In the genomic region with DNA sequence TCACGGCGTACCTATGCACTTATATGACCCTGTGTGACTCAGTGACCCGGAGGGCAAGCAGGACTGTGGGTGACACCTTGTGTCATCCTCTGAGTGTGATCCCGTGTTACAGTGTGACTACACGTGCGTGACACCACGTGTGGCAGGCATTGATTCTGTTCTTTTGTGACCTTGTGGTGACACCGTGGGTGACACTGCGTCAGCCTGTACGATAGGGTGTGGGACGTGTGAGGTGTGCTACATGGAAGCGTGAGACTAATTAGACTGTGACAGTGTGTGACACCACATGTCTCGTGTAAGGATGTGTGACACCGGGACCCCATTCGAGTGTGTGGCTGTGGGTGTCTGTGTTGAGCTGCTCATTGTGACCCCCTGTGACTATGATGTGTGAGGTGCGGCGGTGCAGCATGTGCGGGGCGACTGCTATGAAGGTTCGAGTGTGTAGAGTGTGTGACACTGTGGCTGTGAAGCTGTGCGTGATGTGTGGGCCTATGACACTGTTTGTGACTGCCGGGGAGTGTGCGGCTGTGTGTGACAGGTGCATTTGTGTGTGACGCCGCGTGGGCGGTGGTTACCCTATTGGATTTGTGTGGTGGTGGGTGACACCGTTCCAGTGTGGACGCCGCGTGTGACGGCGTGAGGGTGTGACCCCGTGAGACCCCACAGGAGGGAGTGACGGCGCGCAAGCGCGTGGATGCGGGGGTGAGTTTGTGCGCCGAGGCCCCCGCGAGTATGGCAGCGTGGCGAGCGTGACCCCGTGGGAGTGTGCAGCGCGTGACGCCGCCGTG, we compare ENCODE assay signal across 8 cellular contexts. TPM values are rescaled to one million over a fixed set of nuclear protein-coding genes. Genes with fewer than 3 reads are reported as not detected.
DNase-seq lines count a peak whose midpoint lies in the region; ATAC-seq and TF ChIP-seq lines count a peak whose summit lies in the region.

A gene (plus strand): TSS at position 783 of the 788 bp plus-strand sequence. CDS start 5,621 bp downstream, outside the sequence.

- H3K4me2 ChIP-seq in Loucy (ENCODE audit: low read depth, low read length, poor library complexity, severe bottlenecking) = peak within 1 kb of the TSS; percentile 70

- DNase-seq in activated T-cell treated with anti-CD3 and anti-CD28 coated beads for 1 hour (ENCODE audit: low read depth) (peak; percentile 22), left ventricle myocardium superior (peak; percentile 60), sigmoid colon (peak; percentile 76), NCI-H1436 treated with DMSO at 0.1 percent for 48 hours (lab: John Stamatoyannopoulos, UW) (no peak), NCI-H1436 (lab: John Stamatoyannopoulos, UW) (no peak)
- DNase-seq in activated T-cell treated with anti-CD3 and anti-CD28 coated beads, Interleukin-2, amount 50 U/mL, for 48 hours = no peak
- DNase-seq in activated naive CD4-positive, alpha-beta T cell treated with anti-CD3 and anti-CD28 coated beads for 36 hours = peak; percentile 84

- no peaks in the 10 kb centered on the region for H3K79me2 ChIP-seq in Loucy (ENCODE audit: insufficient read depth, low read length)

- H2AFZ ChIP-seq in Loucy (ENCODE audit: low read length) = peak within 1 kb of the TSS; percentile 62; the same call in 1 of the 2 replicates

- intact Hi-C loops in activated naive CD4-positive, alpha-beta T cell treated with anti-CD3 and anti-CD28 coated beads for 36 hours (cut with micrococcal nuclease) = loop anchor here (1.0 to 10.0 kb wide), 4 partner anchors 45 to 322 kb away; a partner anchor contains a TSS
- intact Hi-C loops in left ventricle myocardium superior (cut with micrococcal nuclease) (no loop called here), sigmoid colon (cut with DNase I) (loop anchor here (1.0 to 5.0 kb wide), 5 partner anchors 46 to 136 kb away; a partner anchor contains a TSS)

- H3K27ac Mint-ChIP-seq in activated naive CD4-positive, alpha-beta T cell treated with anti-CD3 and anti-CD28 coated beads for 36 hours = peak within 1 kb of the TSS; percentile 1

- TF ChIP-seq POLR2A in sigmoid colon (IDR thresholded peaks at IDR 0.05) = no peak

- TF ChIP-seq EP300 in sigmoid colon (IDR thresholded peaks at IDR 0.05) = no peak

- H3K9me3 Mint-ChIP-seq in activated naive CD4-positive, alpha-beta T cell treated with anti-CD3 and anti-CD28 coated beads for 36 hours = no peaks in the 10 kb centered on the region

- H3K36me3 ChIP-seq in Loucy (ENCODE audit: insufficient read depth, low read length) (no peaks in the 10 kb centered on the region), sigmoid colon (no peaks in the 10 kb centered on the region)

- TF ChIP-seq CTCF in Loucy (conservative IDR thresholded peaks at IDR 0.05; ENCODE audit: low read length) (no peak), sigmoid colon (IDR thresholded peaks at IDR 0.05) (no peak)

- H3K4me3 ChIP-seq in Loucy (ENCODE audit: low read length, poor library complexity, severe bottlenecking) (peak within 1 kb of the TSS; percentile 66), sigmoid colon (peak within 1 kb of the TSS; percentile 27 to 75 (median 62))

- H3K4me3 Mint-ChIP-seq in activated naive CD4-positive, alpha-beta T cell treated with anti-CD3 and anti-CD28 coated beads for 36 hours = peak within 1 kb of the TSS; percentile 78

- peak within 1 kb of the TSS; percentile 79 to 96 (median 87) for H3K27ac ChIP-seq in sigmoid colon

- H3F3A ChIP-seq in Loucy (ENCODE audit: low read depth) = no peaks in the 10 kb centered on the region

- H3K4me1 Mint-ChIP-seq in activated naive CD4-positive, alpha-beta T cell treated with anti-CD3 and anti-CD28 coated beads for 36 hours (ENCODE audit: low read depth) = peaks cover 26% of the 10 kb centered on the region

- H3K27me3 Mint-ChIP-seq in activated naive CD4-positive, alpha-beta T cell treated with anti-CD3 and anti-CD28 coated beads for 36 hours (ENCODE audit: low read depth) = peaks cover 10% of the 10 kb centered on the region

- H3K36me3 Mint-ChIP-seq in activated naive CD4-positive, alpha-beta T cell treated with anti-CD3 and anti-CD28 coated beads for 36 hours (ENCODE audit: low read depth) = peaks cover 4% of the 10 kb centered on the region

- no peaks in the 10 kb centered on the region for H3K9me3 ChIP-seq in Loucy (ENCODE audit: insufficient read depth, low read depth, low read length)
- no peaks in the 10 kb centered on the region for H3K9me3 ChIP-seq in sigmoid colon

- ATAC-seq in left ventricle myocardium superior = peak; percentile 0

- H3K27me3 ChIP-seq in Loucy (ENCODE audit: insufficient read depth, low read length, poor library complexity, severe bottlenecking) (no peaks in the 10 kb centered on the region), sigmoid colon (no peaks in the 10 kb centered on the region)

- no peaks in the 10 kb centered on the region for H3K9me2 ChIP-seq in Loucy (replicated peaks; ENCODE audit: low read depth, low read length)

- no peaks in the 10 kb centered on the region for H4K20me1 ChIP-seq in Loucy (ENCODE audit: insufficient read depth, low read length, poor library complexity, severe bottlenecking)

- 3 to 13% methylated on average over 53 of the region's 53 CpGs for WGBS in sigmoid colon, 2 donors

- H3K4me1 ChIP-seq in Loucy (ENCODE audit: insufficient read depth, low read length, poor library complexity, severe bottlenecking) = peaks cover 13% of the 10 kb centered on the region
- peaks cover 0 to 40% (median 36%) of the 10 kb centered on the region in 4 donors for H3K4me1 ChIP-seq in sigmoid colon

- H3K9ac ChIP-seq in Loucy (ENCODE audit: low read depth, low read length, poor library complexity, severe bottlenecking) = no peak within 1 kb of the TSS

- CTCF ChIA-PET in activated naive CD4-positive, alpha-beta T cell treated with anti-CD3 and anti-CD28 coated beads for 36 hours (lab: Charles Lee) = interaction anchor here (0.5 to 2.6 kb wide), 10 partner anchors 11 to 168 kb away, joined by 3 to 13 read pairs (median 6); no protein-coding TSS in a partner anchor

RNA-seq across cellular contexts. Expression of the gene that starts here (rescaled TPM):
- 1 to 10 TPM in 1 of 2 experiments, under 1 TPM in 1; 0.91 to 1.1 TPM for total RNA-seq in activated naive CD4-positive, alpha-beta T cell treated with anti-CD3 and anti-CD28 coated beads for 36 hours
- total RNA-seq in left ventricle myocardium superior (4.8 TPM), sigmoid colon (1 to 10 TPM in 3 of 4 donors, under 1 TPM in 1; 0.99 to 5.0 (median 2.7) TPM)
- polyA plus RNA-seq in sigmoid colon = 1 to 10 TPM in 1 of 3 donors, under 1 TPM in 1, not detected in 1; 0.23 to 1.3 TPM

Comparison
In these comparisons a context has a peak if more than half of its experiments do, and no peak if none do; other contexts are left out.
1. DNase-seq: peak in activated T-cell treated with anti-CD3 and anti-CD28 coated beads for 1 hour (single experiment), activated naive CD4-positive, alpha-beta T cell treated with anti-CD3 and anti-CD28 coated beads for 36 hours (single experiment), left ventricle myocardium superior (single experiment) and sigmoid colon (single experiment); none in activated T-cell treated with anti-CD3 and anti-CD28 coated beads, Interleukin-2, amount 50 U/mL, for 48 hours (0 of 2), NCI-H1436 treated with DMSO at 0.1 percent for 48 hours (single experiment) and NCI-H1436 (single experiment).